26 cellular contexts compared by ENCODE assay signal in the genomic region with DNA sequence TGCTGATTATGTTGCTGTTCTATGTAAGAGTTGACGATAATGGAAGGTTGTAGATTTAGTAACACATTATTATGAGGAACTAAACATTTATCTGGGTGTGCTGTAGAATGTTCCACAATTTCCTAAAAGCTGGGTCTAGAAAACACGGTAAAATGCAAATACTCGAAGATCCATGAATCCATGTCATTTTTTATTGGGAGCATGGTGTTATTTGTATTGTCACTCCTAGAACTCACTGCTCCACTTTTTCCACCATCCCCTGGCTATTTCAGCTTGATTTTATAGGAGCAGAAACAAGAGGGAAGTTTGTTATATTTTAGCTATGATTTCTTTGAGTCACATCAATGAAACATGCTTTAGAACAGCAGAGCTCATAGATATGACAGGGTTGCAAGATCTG.
"Had no signal": no experiment of that assay in that cellular context is flagged by ENCODE, and none has a peak within 500 bp of the region (broad histone marks: within the 10 kb centered on the region; RNA-seq: fewer than 3 reads in every experiment).

No MANE protein-coding gene starts in this region.

- H3K4me1 ChIP-seq: breast epithelium had no signal

- FAIRE-seq: K562, TTC549 had no signal

- H3K4me1 Mint-ChIP-seq: activated CD4-positive, alpha-beta T cell treated with anti-CD3 and anti-CD28 coated beads for 36 hours; activated naive CD4-positive, alpha-beta T cell treated with anti-CD3 and anti-CD28 coated beads, Interleukin-2, amount 10 ng/mL, durations not matched to agents 7 days and 5 days had no signal

- H3K27ac ChIP-seq: breast epithelium, SK-N-MC had no signal

- H3K36me3 ChIP-seq: breast epithelium had no signal

- DNase-seq: activated CD4-positive, alpha-beta T cell treated with anti-CD3 and anti-CD28 coated beads for 36 hours; activated CD4-positive, alpha-beta T cell treated with anti-CD3 and anti-CD28 coated beads, Interleukin-2, amount 50 U/mL, for 1 hour; activated CD8-positive, alpha-beta memory T cell treated with anti-CD3 and anti-CD28 coated beads, Interleukin-2, amount 50 U/mL, for 4 hours; activated CD8-positive, alpha-beta T cell treated with anti-CD3 and anti-CD28 coated beads for 36 hours; activated gamma-delta T cell treated with Interleukin-2 at 50 U/mL for 16 hours; activated naive CD4-positive, alpha-beta T cell treated with anti-CD3 and anti-CD28 coated beads, Interleukin-2, amount 10 ng/mL, durations not matched to agents 7 days and 5 days; activated naive CD8-positive, alpha-beta T cell treated with anti-CD3 and anti-CD28 coated beads for 36 hours; activated T-cell treated with anti-CD3 and anti-CD28 coated beads, Interleukin-2, amount 50 U/mL, for 72 hours; anterior cingulate cortex; central memory CD4-positive, alpha-beta T cell; Karpas-422; NCI-H1048; NCI-H146; NCI-H1930; NCI-H226; NCI-H510A; NCI-H526 treated with DMSO at 0.1 percent for 48 hours; RPMI8226; T-cell; T-helper 2 cell; T1000 had no signal

- H3K9me3 Mint-ChIP-seq: activated CD8-positive, alpha-beta T cell treated with anti-CD3 and anti-CD28 coated beads for 36 hours; activated naive CD4-positive, alpha-beta T cell treated with anti-CD3 and anti-CD28 coated beads, Interleukin-2, amount 10 ng/mL, durations not matched to agents 7 days and 5 days; activated naive CD8-positive, alpha-beta T cell treated with anti-CD3 and anti-CD28 coated beads for 36 hours; activated T-cell treated with anti-CD3 and anti-CD28 coated beads, Interleukin-2, amount 50 U/mL, for 72 hours; activated T-helper 2 cell treated with anti-CD3 and anti-CD28 coated beads, Interferon-gamma antibody, Interleukin-2, Interleukin-4, amounts not matched to agents 10 μg/mL and 5 μg/mL and 100 μg/mL, durations not matched to agents 14 hours and 24 hours and 36 hours; T-cell had no signal

- H3K27me3 ChIP-seq: breast epithelium had no signal

- H3K4me3 Mint-ChIP-seq: activated CD4-positive, alpha-beta T cell treated with anti-CD3 and anti-CD28 coated beads for 36 hours; activated CD8-positive, alpha-beta T cell treated with anti-CD3 and anti-CD28 coated beads for 36 hours; activated naive CD4-positive, alpha-beta T cell treated with anti-CD3 and anti-CD28 coated beads, Interleukin-2, amount 10 ng/mL, durations not matched to agents 7 days and 5 days; activated naive CD8-positive, alpha-beta T cell treated with anti-CD3 and anti-CD28 coated beads for 36 hours; activated T-cell treated with anti-CD3 and anti-CD28 coated beads, Interleukin-2, amount 50 U/mL, for 72 hours; T-cell had no signal

- H3K4me3 ChIP-seq: breast epithelium, K562, SK-N-MC had no signal

- H3K36me3 Mint-ChIP-seq: activated naive CD4-positive, alpha-beta T cell treated with anti-CD3 and anti-CD28 coated beads, Interleukin-2, amount 10 ng/mL, durations not matched to agents 7 days and 5 days; activated naive CD8-positive, alpha-beta T cell treated with anti-CD3 and anti-CD28 coated beads for 36 hours; T-cell had no signal

- H3K27ac Mint-ChIP-seq: activated CD4-positive, alpha-beta T cell treated with anti-CD3 and anti-CD28 coated beads for 36 hours; activated CD8-positive, alpha-beta T cell treated with anti-CD3 and anti-CD28 coated beads for 36 hours; activated naive CD4-positive, alpha-beta T cell treated with anti-CD3 and anti-CD28 coated beads, Interleukin-2, amount 10 ng/mL, durations not matched to agents 7 days and 5 days; activated naive CD8-positive, alpha-beta T cell treated with anti-CD3 and anti-CD28 coated beads for 36 hours; activated T-cell treated with anti-CD3 and anti-CD28 coated beads, Interleukin-2, amount 50 U/mL, for 72 hours; activated T-helper 2 cell treated with anti-CD3 and anti-CD28 coated beads, Interferon-gamma antibody, Interleukin-2, Interleukin-4, amounts not matched to agents 10 μg/mL and 5 μg/mL and 100 μg/mL, durations not matched to agents 14 hours and 24 hours and 36 hours; T-cell had no signal

- H3K9me3 ChIP-seq: breast epithelium had no signal
